In the genomic region with DNA sequence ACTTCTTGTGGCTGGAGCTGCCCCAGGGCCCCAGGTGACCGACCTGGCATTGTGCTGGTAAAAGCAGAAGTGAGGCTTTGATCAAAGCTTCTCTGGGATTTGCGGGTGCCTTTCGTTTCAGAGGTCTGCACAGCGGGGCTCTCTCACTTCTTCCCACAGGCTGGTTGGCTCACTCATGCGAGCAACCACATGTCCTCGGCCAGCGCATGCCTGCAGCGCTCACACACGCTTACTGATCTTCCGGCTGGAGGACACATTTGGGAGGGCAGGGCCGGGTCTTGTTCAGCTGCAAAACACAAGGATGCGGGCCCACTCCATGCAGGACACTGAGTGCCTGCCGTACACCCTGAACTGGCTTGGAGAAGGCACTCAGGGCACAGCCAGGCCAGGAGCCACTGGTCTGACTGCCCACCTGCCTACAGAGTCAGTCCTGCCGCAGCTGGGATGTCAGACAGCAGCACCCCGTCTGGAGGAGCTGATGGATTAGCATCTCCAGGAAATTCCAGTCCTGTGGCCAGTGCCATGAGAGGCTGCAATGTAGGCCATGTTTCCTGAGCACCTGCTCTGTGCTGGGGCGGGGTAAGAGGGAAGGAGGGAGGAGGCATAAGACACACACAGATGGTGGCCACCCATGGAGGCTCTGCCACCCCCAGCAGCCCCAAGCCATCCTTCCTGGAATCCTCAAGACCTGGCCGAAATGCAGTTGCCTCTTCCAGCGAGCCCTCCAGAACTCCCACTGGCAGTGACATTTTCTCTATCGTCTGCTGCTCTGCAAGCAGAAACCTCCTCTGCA, we compare ENCODE assay signal across 12 cellular contexts.
A peak's percentile ranks its signal among the peaks of the same experiment; 100 is the strongest.
DNase-seq lines count a peak whose midpoint lies in the region; ATAC-seq lines count a peak whose summit lies in the region.
"Had no signal": no experiment of that assay in that cellular context is flagged by ENCODE, and none has a peak within 500 bp of the region (broad histone marks: within the 10 kb centered on the region; RNA-seq: fewer than 3 reads in every experiment).

No MANE protein-coding gene starts in this region.

- no peak overlapping the region for H3K9ac ChIP-seq in BLaER1

- peak; percentile 90 for ATAC-seq in HG02943 (IDR thresholded peaks at IDR 0.05; ENCODE audit: low read depth, unreplicated experiment)
- no peak for ATAC-seq in HG02623 (IDR thresholded peaks at IDR 0.05; ENCODE audit: unreplicated experiment)
- ATAC-seq: naive thymus-derived CD4-positive, alpha-beta T cell had no signal

- H3K4me1 ChIP-seq in BLaER1 (peaks cover 40% of the 10 kb centered on the region), SJSA1 (replicated peaks) (peaks cover 76% of the 10 kb centered on the region)

- H4K20me1 ChIP-seq in BLaER1: peaks cover 82% of the 10 kb centered on the region

- H3K9me3 ChIP-seq in BLaER1 (peaks cover 11% of the 10 kb centered on the region), SJSA1 (replicated peaks) (no peaks in the 10 kb centered on the region)

- peak overlapping the region; percentile 87 for H3K4me2 ChIP-seq in BLaER1
- H3K4me2 ChIP-seq: smooth muscle cell had no signal

- H3K27ac ChIP-seq in BLaER1: no peak overlapping the region
- peak overlapping the region; percentile 93; the same call in 1 of the 2 replicates for H3K27ac ChIP-seq in SJSA1

- intact Hi-C loops in head of caudate nucleus (cut with DNase I): no loop called here

- no peaks in the 10 kb centered on the region for H3K36me3 ChIP-seq in BLaER1
- no peaks in the 10 kb centered on the region for H3K36me3 ChIP-seq in SJSA1

- DNase-seq in GM19238 (ENCODE audit: insufficient read length, low spot score) (peak; percentile 47), SJSA1 (ENCODE audit: low read depth in 1 of 2, low spot score in 2 of 2) (peak; percentile 51 to 70), head of caudate nucleus (no peak), NCI-H226 (no peak), DMS153 treated with DMSO at 0.1 percent for 48 hours (lab: John Stamatoyannopoulos, UW; ENCODE audit: unreplicated experiment) (no peak)
- DNase-seq: activated CD4-positive, alpha-beta T cell treated with anti-CD3 and anti-CD28 coated beads, Interleukin-2, amount 10 ng/mL, durations not matched to agents 24 days and 14 days; NCI-H1092 had no signal

- H3K27me3 ChIP-seq in BLaER1: peaks cover 88% of the 10 kb centered on the region
- H3K27me3 ChIP-seq in SJSA1 (replicated peaks): no peaks in the 10 kb centered on the region

- no peak overlapping the region for H3K4me3 ChIP-seq in BLaER1
- no peak overlapping the region for H3K4me3 ChIP-seq in SJSA1
- H3K4me3 ChIP-seq: smooth muscle cell had no signal

Comparison
In these comparisons a context has a peak if more than half of its experiments do, and no peak if none do; other contexts are left out.
1. DNase-seq: peak in GM19238 (single experiment) and SJSA1 (2 of 2); none in head of caudate nucleus (0 of 42), NCI-H226 (single experiment) and DMS153 treated with DMSO at 0.1 percent for 48 hours (single experiment).